1 cellular context compared by ENCODE assay signal in the genomic region with DNA sequence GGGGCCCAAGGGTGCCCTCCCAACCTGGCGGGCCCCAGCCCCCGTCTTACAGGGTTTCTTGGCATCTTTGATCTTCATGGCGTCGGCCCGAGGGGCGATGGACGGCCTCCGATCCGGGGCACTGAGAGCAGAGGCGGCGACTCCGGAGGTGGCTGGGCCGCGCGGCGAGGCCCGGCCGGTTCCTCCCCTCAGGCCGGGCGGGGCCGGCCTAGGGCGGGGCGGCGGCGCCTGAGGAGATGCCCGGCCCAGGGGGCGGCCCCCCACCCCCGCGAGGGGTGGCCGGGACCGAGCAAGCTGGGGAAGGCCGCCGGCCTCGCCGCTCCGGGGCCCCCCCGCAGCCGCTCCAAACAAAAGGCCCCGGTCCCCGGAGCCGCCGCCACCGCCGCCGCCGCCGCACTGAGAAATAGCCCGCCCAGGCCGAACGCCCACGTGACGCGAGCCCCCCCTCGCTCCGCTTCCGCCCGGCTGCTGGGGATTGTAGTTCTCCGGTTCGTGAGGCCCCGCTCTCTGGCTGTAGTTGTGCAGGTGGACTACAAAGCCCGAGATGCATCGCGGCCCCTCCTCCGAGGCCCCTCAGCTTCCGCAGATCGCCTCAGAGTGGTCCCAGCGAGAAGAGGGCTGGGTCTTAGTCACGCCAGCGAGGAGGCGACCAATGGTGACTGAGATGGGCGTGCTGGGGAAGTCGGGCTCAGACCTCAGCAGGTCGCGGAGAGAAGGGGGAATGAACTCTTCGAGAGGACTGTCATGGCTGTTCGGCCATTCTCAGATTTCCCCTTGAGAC.
A peak's percentile ranks its signal among the peaks of the same experiment; 100 is the strongest.
TF ChIP-seq lines count a peak whose summit lies in the region.

A gene (minus strand): TSS at position 163 of the 781 bp plus-strand sequence. CDS start 85 bp downstream, at position 78.

TF ChIP-seq in K562, 482 proteins besides CTCF, POLR2A, EP300 and RAD21 (continued from another document and continues in another):
- TF ChIP-seq, protein P1, sequence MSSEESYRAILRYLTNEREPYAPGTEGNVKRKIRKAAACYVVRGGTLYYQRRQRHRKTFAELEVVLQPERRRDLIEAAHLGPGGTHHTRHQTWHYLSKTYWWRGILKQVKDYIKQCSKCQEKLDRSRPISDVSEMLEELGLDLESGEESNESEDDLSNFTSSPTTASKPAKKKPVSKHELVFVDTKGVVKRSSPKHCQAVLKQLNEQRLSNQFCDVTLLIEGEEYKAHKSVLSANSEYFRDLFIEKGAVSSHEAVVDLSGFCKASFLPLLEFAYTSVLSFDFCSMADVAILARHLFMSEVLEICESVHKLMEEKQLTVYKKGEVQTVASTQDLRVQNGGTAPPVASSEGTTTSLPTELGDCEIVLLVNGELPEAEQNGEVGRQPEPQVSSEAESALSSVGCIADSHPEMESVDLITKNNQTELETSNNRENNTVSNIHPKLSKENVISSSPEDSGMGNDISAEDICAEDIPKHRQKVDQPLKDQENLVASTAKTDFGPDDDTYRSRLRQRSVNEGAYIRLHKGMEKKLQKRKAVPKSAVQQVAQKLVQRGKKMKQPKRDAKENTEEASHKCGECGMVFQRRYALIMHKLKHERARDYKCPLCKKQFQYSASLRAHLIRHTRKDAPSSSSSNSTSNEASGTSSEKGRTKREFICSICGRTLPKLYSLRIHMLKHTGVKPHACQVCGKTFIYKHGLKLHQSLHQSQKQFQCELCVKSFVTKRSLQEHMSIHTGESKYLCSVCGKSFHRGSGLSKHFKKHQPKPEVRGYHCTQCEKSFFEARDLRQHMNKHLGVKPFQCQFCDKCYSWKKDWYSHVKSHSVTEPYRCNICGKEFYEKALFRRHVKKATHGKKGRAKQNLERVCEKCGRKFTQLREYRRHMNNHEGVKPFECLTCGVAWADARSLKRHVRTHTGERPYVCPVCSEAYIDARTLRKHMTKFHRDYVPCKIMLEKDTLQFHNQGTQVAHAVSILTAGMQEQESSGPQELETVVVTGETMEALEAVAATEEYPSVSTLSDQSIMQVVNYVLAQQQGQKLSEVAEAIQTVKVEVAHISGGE (CRISPR knock-in tag; IDR thresholded peaks at IDR 0.05): peak in 1 of 3 experiments; percentile 74; a peak in 1 of 6 replicates
- no peak for TF ChIP-seq TCF7L2 (IDR thresholded peaks at IDR 0.05; ENCODE audit: low read depth, low read length)
- TF ChIP-seq GABPB1 (CRISPR knock-in tag; IDR thresholded peaks at IDR 0.05): peak; percentile 98
- no peak for TF ChIP-seq ILK (tag; IDR thresholded peaks at IDR 0.05; ENCODE audit: borderline replicate concordance, low read depth)
- no peak for TF ChIP-seq HNRNPH1 (optimal IDR thresholded peaks at IDR 0.05; ENCODE audit: low read depth, low read length)
- no peak for TF ChIP-seq XRCC5 (IDR thresholded peaks at IDR 0.05; ENCODE audit: low read depth, low read length)
- TF ChIP-seq C11orf30 (IDR thresholded peaks at IDR 0.05; ENCODE audit: low read depth): no peak
- TF ChIP-seq ZNF766 (CRISPR knock-in tag; conservative IDR thresholded peaks at IDR 0.05): peak; percentile 76; the same call in 1 of the 2 replicates
- TF ChIP-seq ZNF778 (CRISPR knock-in tag; IDR thresholded peaks at IDR 0.05): no peak
- TF ChIP-seq RBM17 (IDR thresholded peaks at IDR 0.05; ENCODE audit: borderline replicate concordance, low read depth, low read length): no peak
- TF ChIP-seq KLF13 (tag; IDR thresholded peaks at IDR 0.05; ENCODE audit: borderline replicate concordance, low read depth): no peak
- TF ChIP-seq, protein P2, sequence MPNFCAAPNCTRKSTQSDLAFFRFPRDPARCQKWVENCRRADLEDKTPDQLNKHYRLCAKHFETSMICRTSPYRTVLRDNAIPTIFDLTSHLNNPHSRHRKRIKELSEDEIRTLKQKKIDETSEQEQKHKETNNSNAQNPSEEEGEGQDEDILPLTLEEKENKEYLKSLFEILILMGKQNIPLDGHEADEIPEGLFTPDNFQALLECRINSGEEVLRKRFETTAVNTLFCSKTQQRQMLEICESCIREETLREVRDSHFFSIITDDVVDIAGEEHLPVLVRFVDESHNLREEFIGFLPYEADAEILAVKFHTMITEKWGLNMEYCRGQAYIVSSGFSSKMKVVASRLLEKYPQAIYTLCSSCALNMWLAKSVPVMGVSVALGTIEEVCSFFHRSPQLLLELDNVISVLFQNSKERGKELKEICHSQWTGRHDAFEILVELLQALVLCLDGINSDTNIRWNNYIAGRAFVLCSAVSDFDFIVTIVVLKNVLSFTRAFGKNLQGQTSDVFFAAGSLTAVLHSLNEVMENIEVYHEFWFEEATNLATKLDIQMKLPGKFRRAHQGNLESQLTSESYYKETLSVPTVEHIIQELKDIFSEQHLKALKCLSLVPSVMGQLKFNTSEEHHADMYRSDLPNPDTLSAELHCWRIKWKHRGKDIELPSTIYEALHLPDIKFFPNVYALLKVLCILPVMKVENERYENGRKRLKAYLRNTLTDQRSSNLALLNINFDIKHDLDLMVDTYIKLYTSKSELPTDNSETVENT (CRISPR knock-in tag; IDR thresholded peaks at IDR 0.05): no peak
- TF ChIP-seq, protein P3, sequence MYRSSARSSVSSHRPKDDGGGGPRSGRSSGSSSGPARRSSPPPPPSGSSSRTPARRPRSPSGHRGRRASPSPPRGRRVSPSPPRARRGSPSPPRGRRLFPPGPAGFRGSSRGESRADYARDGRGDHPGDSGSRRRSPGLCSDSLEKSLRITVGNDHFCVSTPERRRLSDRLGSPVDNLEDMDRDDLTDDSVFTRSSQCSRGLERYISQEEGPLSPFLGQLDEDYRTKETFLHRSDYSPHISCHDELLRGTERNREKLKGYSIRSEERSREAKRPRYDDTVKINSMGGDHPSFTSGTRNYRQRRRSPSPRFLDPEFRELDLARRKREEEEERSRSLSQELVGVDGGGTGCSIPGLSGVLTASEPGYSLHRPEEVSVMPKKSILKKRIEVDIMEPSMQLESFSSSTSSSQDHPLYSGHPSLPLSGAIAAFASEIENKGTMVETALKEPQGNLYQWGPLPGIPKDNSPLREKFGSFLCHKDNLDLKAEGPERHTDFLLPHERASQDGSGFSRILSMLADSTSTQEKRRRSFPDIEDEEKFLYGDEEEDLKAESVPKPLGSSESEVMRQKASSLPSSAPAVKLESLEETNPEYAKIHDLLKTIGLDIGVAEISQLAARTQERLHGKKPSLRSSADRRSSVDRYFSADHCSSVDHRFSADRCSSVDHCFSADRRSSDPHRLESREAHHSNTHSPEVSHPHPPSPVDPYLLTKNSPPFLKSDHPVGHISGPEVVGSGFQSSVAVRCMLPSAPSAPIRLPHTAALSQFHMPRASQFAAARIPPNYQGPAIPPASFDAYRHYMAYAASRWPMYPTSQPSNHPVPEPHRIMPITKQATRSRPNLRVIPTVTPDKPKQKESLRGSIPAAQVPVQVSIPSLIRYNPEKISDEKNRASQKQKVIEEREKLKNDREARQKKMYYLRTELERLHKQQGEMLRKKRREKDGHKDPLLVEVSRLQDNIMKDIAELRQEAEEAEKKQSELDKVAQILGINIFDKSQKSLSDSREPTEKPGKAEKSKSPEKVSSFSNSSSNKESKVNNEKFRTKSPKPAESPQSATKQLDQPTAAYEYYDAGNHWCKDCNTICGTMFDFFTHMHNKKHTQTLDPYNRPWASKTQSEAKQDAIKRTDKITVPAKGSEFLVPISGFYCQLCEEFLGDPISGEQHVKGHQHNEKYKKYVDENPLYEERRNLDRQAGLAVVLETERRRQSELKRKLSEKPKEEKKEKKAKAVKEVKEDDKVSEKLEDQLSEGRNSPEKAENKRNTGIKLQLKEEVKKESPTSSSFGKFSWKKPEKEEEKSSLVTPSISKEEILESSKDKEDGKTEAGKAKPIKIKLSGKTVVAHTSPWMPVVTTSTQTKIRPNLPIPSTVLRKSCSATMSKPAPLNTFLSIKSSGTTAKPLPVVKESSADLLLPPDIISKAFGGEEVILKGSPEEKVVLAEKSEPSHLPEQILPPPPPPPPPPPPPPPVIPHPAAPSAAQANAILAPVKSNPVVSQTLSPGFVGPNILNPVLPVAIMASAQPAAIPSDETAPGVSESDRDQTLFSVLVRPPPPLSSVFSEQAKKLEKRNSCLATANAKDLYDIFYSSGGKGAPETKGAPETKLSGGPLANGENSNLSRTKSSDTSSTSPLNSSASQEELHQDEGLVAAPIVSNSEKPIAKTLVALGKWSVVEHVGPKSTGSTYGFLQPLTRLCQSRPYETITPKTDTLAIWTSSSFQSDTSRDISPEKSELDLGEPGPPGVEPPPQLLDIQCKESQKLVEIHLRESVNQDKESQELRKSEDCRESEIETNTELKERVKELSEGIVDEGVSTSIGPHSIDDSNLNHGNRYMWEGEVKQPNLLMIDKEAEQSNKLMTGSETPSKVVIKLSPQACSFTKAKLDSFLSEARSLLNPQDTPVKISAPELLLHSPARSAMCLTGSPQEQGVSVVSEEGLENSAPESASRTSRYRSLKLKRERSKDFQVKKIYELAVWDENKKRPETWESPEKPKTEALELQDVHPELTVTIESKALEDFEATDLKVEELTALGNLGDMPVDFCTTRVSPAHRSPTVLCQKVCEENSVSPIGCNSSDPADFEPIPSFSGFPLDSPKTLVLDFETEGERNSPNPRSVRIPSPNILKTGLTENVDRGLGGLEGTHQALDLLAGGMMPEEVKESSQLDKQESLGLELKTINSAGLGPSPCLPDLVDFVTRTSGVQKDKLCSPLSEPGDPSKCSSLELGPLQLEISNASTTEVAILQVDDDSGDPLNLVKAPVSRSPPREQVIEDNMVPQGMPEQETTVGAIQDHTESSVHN (IDR thresholded peaks at IDR 0.05; ENCODE audit: borderline replicate concordance in 1 of 2, low read depth in 1 of 2): no peak
- no peak for TF ChIP-seq ZNF707 (CRISPR knock-in tag; conservative IDR thresholded peaks at IDR 0.05)
- TF ChIP-seq NFATC3 (IDR thresholded peaks at IDR 0.05): no peak
- TF ChIP-seq EP400 (IDR thresholded peaks at IDR 0.05): peak; percentile 46; the same call in 1 of the 2 replicates
- TF ChIP-seq PTTG1 (tag; IDR thresholded peaks at IDR 0.05; ENCODE audit: low read depth): no peak
- TF ChIP-seq YY1 (IDR thresholded peaks at IDR 0.05; ENCODE audit: borderline replicate concordance in 1 of 3, control insufficient read depth in 1 of 3, extremely low read depth in 1 of 3, insufficient read depth in 3 of 3, insufficient read length in 1 of 3, insufficient replicate concordance in 2 of 3, low read depth in 1 of 3, low read length in 2 of 3): peak; percentile 38 to 91 (median 86)
- TF ChIP-seq CCNT2 (IDR thresholded peaks at IDR 0.05; ENCODE audit: borderline replicate concordance, extremely low read depth, insufficient read length, low read depth, low read length): peak; percentile 71
- TF ChIP-seq KDM5B (IDR thresholded peaks at IDR 0.05; ENCODE audit: insufficient replicate concordance, low read depth, low read length): peak; percentile 69
- no peak for TF ChIP-seq TFAM (CRISPR knock-in tag; conservative IDR thresholded peaks at IDR 0.05)
- TF ChIP-seq TBP (optimal IDR thresholded peaks at IDR 0.05; ENCODE audit: low read depth, low read length): peak; percentile 86
- TF ChIP-seq ZNF197 (CRISPR knock-in tag; IDR thresholded peaks at IDR 0.05; ENCODE audit: low read depth): no peak
- TF ChIP-seq PCBP2 (IDR thresholded peaks at IDR 0.05; ENCODE audit: low read depth, low read length, poor library complexity, severe bottlenecking): no peak
- no peak for TF ChIP-seq TRIM24 (IDR thresholded peaks at IDR 0.05)
- TF ChIP-seq ZNF134 (CRISPR knock-in tag; conservative IDR thresholded peaks at IDR 0.05): no peak
- no peak for TF ChIP-seq KDM1A (IDR thresholded peaks at IDR 0.05)
- TF ChIP-seq, protein P4, sequence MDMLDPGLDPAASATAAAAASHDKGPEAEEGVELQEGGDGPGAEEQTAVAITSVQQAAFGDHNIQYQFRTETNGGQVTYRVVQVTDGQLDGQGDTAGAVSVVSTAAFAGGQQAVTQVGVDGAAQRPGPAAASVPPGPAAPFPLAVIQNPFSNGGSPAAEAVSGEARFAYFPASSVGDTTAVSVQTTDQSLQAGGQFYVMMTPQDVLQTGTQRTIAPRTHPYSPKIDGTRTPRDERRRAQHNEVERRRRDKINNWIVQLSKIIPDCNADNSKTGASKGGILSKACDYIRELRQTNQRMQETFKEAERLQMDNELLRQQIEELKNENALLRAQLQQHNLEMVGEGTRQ (CRISPR knock-in tag; IDR thresholded peaks at IDR 0.05): peak; percentile 99
- TF ChIP-seq TAF9B (IDR thresholded peaks at IDR 0.05; ENCODE audit: partially characterized antibody): peak; percentile 72
- TF ChIP-seq, protein P5, sequence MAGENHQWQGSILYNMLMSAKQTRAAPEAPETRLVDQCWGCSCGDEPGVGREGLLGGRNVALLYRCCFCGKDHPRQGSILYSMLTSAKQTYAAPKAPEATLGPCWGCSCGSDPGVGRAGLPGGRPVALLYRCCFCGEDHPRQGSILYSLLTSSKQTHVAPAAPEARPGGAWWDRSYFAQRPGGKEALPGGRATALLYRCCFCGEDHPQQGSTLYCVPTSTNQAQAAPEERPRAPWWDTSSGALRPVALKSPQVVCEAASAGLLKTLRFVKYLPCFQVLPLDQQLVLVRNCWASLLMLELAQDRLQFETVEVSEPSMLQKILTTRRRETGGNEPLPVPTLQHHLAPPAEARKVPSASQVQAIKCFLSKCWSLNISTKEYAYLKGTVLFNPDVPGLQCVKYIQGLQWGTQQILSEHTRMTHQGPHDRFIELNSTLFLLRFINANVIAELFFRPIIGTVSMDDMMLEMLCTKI (IDR thresholded peaks at IDR 0.05; ENCODE audit: partially characterized antibody): no peak
- no peak for TF ChIP-seq ATF1 (CRISPR knock-in tag; IDR thresholded peaks at IDR 0.05)
- TF ChIP-seq ATF1 (tag; IDR thresholded peaks at IDR 0.05): peak; percentile 73
- TF ChIP-seq, protein P6, sequence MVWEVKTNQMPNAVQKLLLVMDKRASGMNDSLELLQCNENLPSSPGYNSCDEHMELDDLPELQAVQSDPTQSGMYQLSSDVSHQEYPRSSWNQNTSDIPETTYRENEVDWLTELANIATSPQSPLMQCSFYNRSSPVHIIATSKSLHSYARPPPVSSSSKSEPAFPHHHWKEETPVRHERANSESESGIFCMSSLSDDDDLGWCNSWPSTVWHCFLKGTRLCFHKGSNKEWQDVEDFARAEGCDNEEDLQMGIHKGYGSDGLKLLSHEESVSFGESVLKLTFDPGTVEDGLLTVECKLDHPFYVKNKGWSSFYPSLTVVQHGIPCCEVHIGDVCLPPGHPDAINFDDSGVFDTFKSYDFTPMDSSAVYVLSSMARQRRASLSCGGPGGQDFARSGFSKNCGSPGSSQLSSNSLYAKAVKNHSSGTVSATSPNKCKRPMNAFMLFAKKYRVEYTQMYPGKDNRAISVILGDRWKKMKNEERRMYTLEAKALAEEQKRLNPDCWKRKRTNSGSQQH (CRISPR knock-in tag; IDR thresholded peaks at IDR 0.05): no peak
- no peak for TF ChIP-seq TGIF2 (CRISPR knock-in tag; IDR thresholded peaks at IDR 0.05)
- TF ChIP-seq, protein P7, sequence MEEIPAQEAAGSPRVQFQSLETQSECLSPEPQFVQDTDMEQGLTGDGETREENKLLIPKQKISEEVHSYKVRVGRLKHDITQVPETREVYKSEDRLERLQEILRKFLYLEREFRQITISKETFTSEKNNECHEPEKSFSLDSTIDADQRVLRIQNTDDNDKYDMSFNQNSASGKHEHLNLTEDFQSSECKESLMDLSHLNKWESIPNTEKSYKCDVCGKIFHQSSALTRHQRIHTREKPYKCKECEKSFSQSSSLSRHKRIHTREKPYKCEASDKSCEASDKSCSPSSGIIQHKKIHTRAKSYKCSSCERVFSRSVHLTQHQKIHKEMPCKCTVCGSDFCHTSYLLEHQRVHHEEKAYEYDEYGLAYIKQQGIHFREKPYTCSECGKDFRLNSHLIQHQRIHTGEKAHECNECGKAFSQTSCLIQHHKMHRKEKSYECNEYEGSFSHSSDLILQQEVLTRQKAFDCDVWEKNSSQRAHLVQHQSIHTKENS (CRISPR knock-in tag; IDR thresholded peaks at IDR 0.05): no peak
- no peak for TF ChIP-seq ZC3H4 (CRISPR knock-in tag; IDR thresholded peaks at IDR 0.05; ENCODE audit: borderline replicate concordance)
- TF ChIP-seq NCOA4 (IDR thresholded peaks at IDR 0.05; ENCODE audit: partially characterized antibody): no peak
- no peak for TF ChIP-seq MYBL2 (IDR thresholded peaks at IDR 0.05; ENCODE audit: low read depth)
- TF ChIP-seq MYBL2 (CRISPR knock-in tag; IDR thresholded peaks at IDR 0.05; ENCODE audit: borderline replicate concordance): no peak
